ENCODE assay signal across 10 cellular contexts in the genomic region with DNA sequence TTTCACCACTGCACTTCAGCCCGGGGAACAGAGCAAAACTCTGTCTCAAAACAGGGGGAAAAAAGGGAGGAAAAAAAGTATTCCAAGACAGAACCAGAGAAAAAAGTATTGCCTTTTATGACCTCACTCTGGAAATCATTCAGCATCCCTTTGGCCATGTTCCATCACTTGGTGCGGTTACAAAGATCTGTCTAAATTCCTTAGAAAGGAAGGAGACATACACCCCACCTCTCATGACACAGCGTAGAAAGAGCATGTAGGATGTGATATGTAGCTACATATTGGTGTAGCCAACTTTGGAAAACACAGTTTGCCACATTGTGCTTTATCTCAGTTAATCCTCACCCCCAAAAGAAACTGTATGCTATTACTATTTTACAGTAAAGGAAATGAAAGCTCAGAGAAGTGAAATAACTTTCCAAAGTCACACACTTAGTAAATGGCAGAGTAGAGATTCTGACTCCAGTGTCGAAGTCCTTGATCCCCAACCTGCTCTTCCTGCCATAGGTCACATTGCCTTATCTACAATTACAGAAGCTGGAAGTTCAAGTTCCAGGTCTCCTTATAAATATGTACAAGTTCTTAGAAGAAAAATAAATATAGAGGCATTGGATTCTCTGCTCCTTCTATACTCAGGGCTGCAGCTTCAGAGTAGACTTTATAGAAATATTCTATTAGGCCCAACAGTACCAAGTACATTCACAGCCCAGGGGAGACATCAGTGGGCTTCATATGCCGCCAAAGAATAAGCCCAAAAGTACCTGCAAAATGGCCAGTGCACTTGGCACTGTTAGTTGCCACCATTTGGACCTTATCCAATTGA.
DNase-seq lines count a peak whose midpoint lies in the region; ATAC-seq, FAIRE-seq and TF ChIP-seq lines count a peak whose summit lies in the region.
"Had no signal": no experiment of that assay in that cellular context is flagged by ENCODE, and none has a peak within 500 bp of the region (broad histone marks: within the 10 kb centered on the region; RNA-seq: fewer than 3 reads in every experiment).

No MANE protein-coding gene starts in this region.

- 59 to 60% methylated on average over 4 to 5 of the region's 5 CpGs for WGBS in transverse colon (ENCODE audit: low coverage in 1 of 2), 2 donors

- intact Hi-C loops in transverse colon (cut with DNase I; ENCODE audit: low total_unique reads) = no loop called here

- H3K36me3 Mint-ChIP-seq in activated naive CD8-positive, alpha-beta T cell treated with anti-CD3 and anti-CD28 coated beads, Interleukin-2, amount 10 ng/mL, durations not matched to agents 7 days and 5 days = no peaks in the 10 kb centered on the region
- no peaks in the 10 kb centered on the region for H3K36me3 Mint-ChIP-seq in activated naive CD8-positive, alpha-beta T cell treated with anti-CD3 and anti-CD28 coated beads, Interleukin-2, amount 50 U/mL, for 24 hours (ENCODE audit: low read depth)
- no peaks in the 10 kb centered on the region for H3K36me3 Mint-ChIP-seq in astrocyte (ENCODE audit: low read depth, unreplicated experiment)

- no peak overlapping the region for H3K27ac ChIP-seq in astrocyte (ENCODE audit: low read depth, low read length)
- peak overlapping the region; percentile 75 to 79 (median 76) for H3K27ac ChIP-seq in transverse colon

- H4K20me1 ChIP-seq in astrocyte (ENCODE audit: insufficient read depth, low read length) = no peaks in the 10 kb centered on the region

- H3K4me1 ChIP-seq in astrocyte (ENCODE audit: insufficient read depth, low read length) = peaks cover 6% of the 10 kb centered on the region
- peaks cover 5 to 43% (median 19%) of the 10 kb centered on the region in 4 donors for H3K4me1 ChIP-seq in transverse colon

- ATAC-seq in activated naive CD8-positive, alpha-beta T cell treated with anti-CD3 and anti-CD28 coated beads, Interleukin-2, amount 10 ng/mL, durations not matched to agents 7 days and 5 days (ENCODE audit: low read depth) = peak; percentile 25
- no peak for ATAC-seq in activated naive CD8-positive, alpha-beta T cell treated with anti-CD3 and anti-CD28 coated beads, Interleukin-2, amount 50 U/mL, for 24 hours

- H3K4me2 ChIP-seq in astrocyte (ENCODE audit: low read length) = peak overlapping the region; percentile 17

- TF ChIP-seq CTCF in astrocyte (IDR thresholded peaks at IDR 0.05; ENCODE audit: insufficient read depth, low read depth, low read length) = no peak
- no peak for TF ChIP-seq CTCF in transverse colon (IDR thresholded peaks at IDR 0.05)

- no peak for DNase-seq in activated naive CD8-positive, alpha-beta T cell treated with anti-CD3 and anti-CD28 coated beads, Interleukin-2, amount 10 ng/mL, durations not matched to agents 7 days and 5 days
- DNase-seq in activated naive CD8-positive, alpha-beta T cell treated with anti-CD3 and anti-CD28 coated beads, Interleukin-2, amount 50 U/mL, for 24 hours = no peak
- DNase-seq in astrocyte (ENCODE audit: low read depth) = peak; percentile 60
- peak; percentile 56 for DNase-seq in kidney tubule cell (ENCODE audit: low spot score)
- no peak for DNase-seq in transverse colon
- no peak for DNase-seq in NCI-H1930 (lab: John Stamatoyannopoulos, UW)
- no peak for DNase-seq in hypothalamus (lab: John Stamatoyannopoulos, UW)
- no peak for DNase-seq in cerebellum (ENCODE audit: low spot score)
- DNase-seq: occipital lobe had no signal

- no peak for FAIRE-seq in astrocyte (lab: Jason Lieb, UNC)

- no peak overlapping the region for H2AFZ ChIP-seq in astrocyte (ENCODE audit: low read depth, low read length)

- in situ Hi-C loops in transverse colon (cut with MboI; ENCODE audit: low pct_ligation_motif_present in 1 of 4, low pct_unique_long_range_greater_than_20kb in 1 of 4, low sequenced_read_pairs in 3 of 4) = no loop called here

- no peak overlapping the region for H3K9ac ChIP-seq in astrocyte (ENCODE audit: low read length)

- H3K36me3 ChIP-seq in astrocyte (ENCODE audit: insufficient read depth, low read length) (no peaks in the 10 kb centered on the region), transverse colon (no peaks in the 10 kb centered on the region)

- H3K9me3 Mint-ChIP-seq in activated naive CD8-positive, alpha-beta T cell treated with anti-CD3 and anti-CD28 coated beads, Interleukin-2, amount 10 ng/mL, durations not matched to agents 7 days and 5 days = no peaks in the 10 kb centered on the region
- H3K9me3 Mint-ChIP-seq in activated naive CD8-positive, alpha-beta T cell treated with anti-CD3 and anti-CD28 coated beads, Interleukin-2, amount 50 U/mL, for 24 hours = no peaks in the 10 kb centered on the region
- no peaks in the 10 kb centered on the region for H3K9me3 Mint-ChIP-seq in astrocyte (ENCODE audit: unreplicated experiment)
- H3K9me3 Mint-ChIP-seq: T-helper 1 cell treated with Interleukin-12 subunit alpha and Interleukin-12 subunit beta and Interleukin-4 antibody, amounts not matched to agents 30 μg/mL and 1 μg/mL, for 36 hours had no signal

- POLR2A ChIA-PET in activated naive CD8-positive, alpha-beta T cell treated with anti-CD3 and anti-CD28 coated beads, Interleukin-2, amount 10 ng/mL, durations not matched to agents 7 days and 5 days (lab: Charles Lee) = interaction anchor here (0.8 to 0.9 kb wide), 2 partner anchors 19 to 62 kb away, joined by 3 read pairs; no protein-coding TSS in a partner anchor

- no peak overlapping the region for H3K4me3 Mint-ChIP-seq in activated naive CD8-positive, alpha-beta T cell treated with anti-CD3 and anti-CD28 coated beads, Interleukin-2, amount 10 ng/mL, durations not matched to agents 7 days and 5 days
- no peak overlapping the region for H3K4me3 Mint-ChIP-seq in activated naive CD8-positive, alpha-beta T cell treated with anti-CD3 and anti-CD28 coated beads, Interleukin-2, amount 50 U/mL, for 24 hours
- H3K4me3 Mint-ChIP-seq in astrocyte (ENCODE audit: unreplicated experiment) = no peak overlapping the region
- H3K4me3 Mint-ChIP-seq: T-helper 1 cell treated with Interleukin-12 subunit alpha and Interleukin-12 subunit beta and Interleukin-4 antibody, amounts not matched to agents 30 μg/mL and 1 μg/mL, for 36 hours had no signal

- H3K9me3 ChIP-seq in astrocyte (ENCODE audit: insufficient read depth, low read depth, low read length) (no peaks in the 10 kb centered on the region), transverse colon (no peaks in the 10 kb centered on the region)

- H3K27me3 ChIP-seq in astrocyte (ENCODE audit: insufficient read depth, low read length) = peaks cover 2% of the 10 kb centered on the region
- no peaks in the 10 kb centered on the region for H3K27me3 ChIP-seq in transverse colon

- TF ChIP-seq EP300 in transverse colon (IDR thresholded peaks at IDR 0.05; ENCODE audit: low read depth) = no peak

- no peak overlapping the region for H3K27ac Mint-ChIP-seq in activated naive CD8-positive, alpha-beta T cell treated with anti-CD3 and anti-CD28 coated beads, Interleukin-2, amount 10 ng/mL, durations not matched to agents 7 days and 5 days
- no peak overlapping the region for H3K27ac Mint-ChIP-seq in activated naive CD8-positive, alpha-beta T cell treated with anti-CD3 and anti-CD28 coated beads, Interleukin-2, amount 50 U/mL, for 24 hours
- H3K27ac Mint-ChIP-seq in astrocyte (ENCODE audit: unreplicated experiment) = no peak overlapping the region

- no peak overlapping the region for H3K4me3 ChIP-seq in astrocyte (ENCODE audit: insufficient read depth, low read depth, low read length)
- H3K4me3 ChIP-seq in transverse colon = no peak overlapping the region

- TF ChIP-seq POLR2A in transverse colon (IDR thresholded peaks at IDR 0.05) = no peak

- peaks cover 5% of the 10 kb centered on the region for H3K4me1 Mint-ChIP-seq in activated naive CD8-positive, alpha-beta T cell treated with anti-CD3 and anti-CD28 coated beads, Interleukin-2, amount 10 ng/mL, durations not matched to agents 7 days and 5 days
- peaks cover 6% of the 10 kb centered on the region for H3K4me1 Mint-ChIP-seq in activated naive CD8-positive, alpha-beta T cell treated with anti-CD3 and anti-CD28 coated beads, Interleukin-2, amount 50 U/mL, for 24 hours
- H3K4me1 Mint-ChIP-seq in astrocyte (ENCODE audit: low read depth, unreplicated experiment) = peaks cover 5% of the 10 kb centered on the region

- H3K27me3 Mint-ChIP-seq in activated naive CD8-positive, alpha-beta T cell treated with anti-CD3 and anti-CD28 coated beads, Interleukin-2, amount 10 ng/mL, durations not matched to agents 7 days and 5 days = peaks cover 6% of the 10 kb centered on the region
- no peaks in the 10 kb centered on the region for H3K27me3 Mint-ChIP-seq in activated naive CD8-positive, alpha-beta T cell treated with anti-CD3 and anti-CD28 coated beads, Interleukin-2, amount 50 U/mL, for 24 hours
- H3K27me3 Mint-ChIP-seq in astrocyte (ENCODE audit: low read depth, unreplicated experiment) = peaks cover 3% of the 10 kb centered on the region

- H3K79me2 ChIP-seq in astrocyte (ENCODE audit: insufficient read depth, low read length) = no peaks in the 10 kb centered on the region

Comparison
In these comparisons a context has a peak if more than half of its experiments do, and no peak if none do; other contexts are left out.
1. DNase-seq: peak in astrocyte (single experiment) and kidney tubule cell (single experiment); none in activated naive CD8-positive, alpha-beta T cell treated with anti-CD3 and anti-CD28 coated beads, Interleukin-2, amount 10 ng/mL, durations not matched to agents 7 days and 5 days (single experiment), activated naive CD8-positive, alpha-beta T cell treated with anti-CD3 and anti-CD28 coated beads, Interleukin-2, amount 50 U/mL, for 24 hours (single experiment), transverse colon (single experiment), NCI-H1930 (0 of 2), hypothalamus (0 of 51) and cerebellum (single experiment).